Comparison of ENCODE assay signal across 27 cellular contexts in the genomic region with DNA sequence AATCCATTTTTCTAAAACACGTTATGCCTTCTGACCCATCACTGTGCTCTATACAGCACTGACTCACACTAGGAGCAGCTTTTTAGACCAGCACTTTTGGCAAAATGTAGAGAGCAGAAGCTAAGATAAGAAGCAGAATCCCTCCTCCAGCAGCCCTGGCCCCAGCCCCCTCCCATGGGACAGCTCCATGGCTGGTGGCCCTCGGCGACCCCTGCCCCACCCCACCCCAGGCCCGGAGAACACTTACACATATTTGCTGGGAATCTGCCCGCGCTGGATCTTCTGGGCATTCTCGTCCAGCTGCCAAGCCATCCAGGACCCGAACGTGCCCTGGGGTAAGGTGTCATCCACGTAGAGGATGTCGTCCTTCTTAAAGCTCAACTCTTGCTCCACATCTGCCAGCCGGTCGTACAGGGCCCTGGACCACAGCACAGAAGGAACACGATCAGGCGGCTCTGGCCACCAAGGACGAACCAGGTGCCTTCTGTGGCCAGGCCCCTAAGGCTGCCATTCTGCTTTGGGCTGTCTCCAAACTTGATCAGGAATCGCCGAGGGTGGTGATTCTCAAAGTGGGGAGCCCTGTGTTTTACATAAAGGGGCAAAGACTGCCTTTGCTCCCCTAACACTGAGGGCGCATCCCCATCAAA.
"Had no signal": no experiment of that assay in that cellular context is flagged by ENCODE, and none has a peak within 500 bp of the region (broad histone marks: within the 10 kb centered on the region; RNA-seq: fewer than 3 reads in every experiment).

No MANE protein-coding gene starts in this region.

- H3K27me3 Mint-ChIP-seq: naive B cell, type B pancreatic cell had no signal

- H3K9me3 Mint-ChIP-seq: mesothelial cell of epicardium; naive B cell; natural killer cell; nephron progenitor cell; neural progenitor cell; stimulated activated effector memory CD8-positive, alpha-beta T cell treated with anti-CD3 and anti-CD28 coated beads, Interleukin-12 subunit alpha, Interleukin-12 subunit beta, amount 100 ng/mL, for 72 hours; stimulated activated naive CD8-positive, alpha-beta T cell treated with anti-CD3 and anti-CD28 coated beads, Interleukin-15, amount 100 ng/mL, for 72 hours; type B pancreatic cell had no signal

- H3K4me3 ChIP-seq: lung, neural progenitor cell, ovary, prostate gland, skin epidermis, tibial nerve, uterus had no signal

- H3K27me3 ChIP-seq: neural progenitor cell, ovary, tibial nerve, uterus had no signal

- H3K9me3 ChIP-seq: ovary, prostate gland, tibial nerve, uterus had no signal

- ATAC-seq: left cardiac atrium; left lobe of liver; left ventricle myocardium superior; natural killer cell; right cardiac atrium; sciatic nerve; stimulated activated effector memory CD8-positive, alpha-beta T cell treated with anti-CD3 and anti-CD28 coated beads, Interleukin-12 subunit alpha, Interleukin-12 subunit beta, amount 100 ng/mL, for 72 hours; stimulated activated naive CD8-positive, alpha-beta T cell treated with anti-CD3 and anti-CD28 coated beads, Interleukin-15, amount 100 ng/mL, for 72 hours had no signal

- H3K27ac ChIP-seq: neural progenitor cell, ovary, prostate gland, skin epidermis, tibial nerve, uterus had no signal

- DNase-seq: hypothalamus; islet precursor cell; kidney glomerular epithelial cell; left cardiac atrium; left ventricle myocardium superior; mesendoderm; naive B cell; natural killer cell; nephron progenitor cell; ovary; retina; right cardiac atrium; stimulated activated CD4-positive, alpha-beta T cell treated with anti-CD3 and anti-CD28 coated beads, Interleukin-4, amount 100 ng/mL, for 24 hours; stimulated activated naive CD4-positive, alpha-beta T cell; stimulated activated naive CD8-positive, alpha-beta T cell treated with anti-CD3 and anti-CD28 coated beads, Interleukin-15, amount 100 ng/mL, for 72 hours; substantia nigra; uterus had no signal

- H3K36me3 Mint-ChIP-seq: naive B cell had no signal

- H3K4me1 ChIP-seq: prostate gland, tibial nerve, uterus had no signal

- H3K36me3 ChIP-seq: neural progenitor cell, ovary, uterus had no signal

- H3K27ac Mint-ChIP-seq: mesothelial cell of epicardium; naive B cell; natural killer cell; neural progenitor cell; stimulated activated effector memory CD8-positive, alpha-beta T cell treated with anti-CD3 and anti-CD28 coated beads, Interleukin-12 subunit alpha, Interleukin-12 subunit beta, amount 100 ng/mL, for 72 hours; stimulated activated naive CD8-positive, alpha-beta T cell treated with anti-CD3 and anti-CD28 coated beads, Interleukin-15, amount 100 ng/mL, for 72 hours; type B pancreatic cell had no signal

- H3K4me1 Mint-ChIP-seq: mesothelial cell of epicardium, naive B cell, nephron progenitor cell, neural progenitor cell had no signal

- H3K4me3 Mint-ChIP-seq: mesothelial cell of epicardium; naive B cell; natural killer cell; nephron progenitor cell; neural progenitor cell; stimulated activated effector memory CD8-positive, alpha-beta T cell treated with anti-CD3 and anti-CD28 coated beads, Interleukin-12 subunit alpha, Interleukin-12 subunit beta, amount 100 ng/mL, for 72 hours; stimulated activated naive CD8-positive, alpha-beta T cell treated with anti-CD3 and anti-CD28 coated beads, Interleukin-15, amount 100 ng/mL, for 72 hours; type B pancreatic cell had no signal
